ENCODE assay signal across 12 cellular contexts in genomic region chr3:50585919-50586762, GRCh38.
A peak's percentile ranks its signal among the peaks of the same experiment; 100 is the strongest.
DNase-seq lines count a peak whose midpoint lies in the region; ATAC-seq lines count a peak whose summit lies in the region.
"Had no signal": no experiment of that assay in that cellular context is flagged by ENCODE, and none has a peak within 500 bp of the region (broad histone marks: within the 10 kb centered on the region; RNA-seq: fewer than 3 reads in every experiment).

No MANE protein-coding gene starts in this region.

- H3K36me3 Mint-ChIP-seq in activated naive CD8-positive, alpha-beta T cell: peaks cover 15% of the 10 kb centered on the region

- H3K4me3 Mint-ChIP-seq in activated naive CD8-positive, alpha-beta T cell: peak overlapping the region; percentile 25

- peaks cover 83% of the 10 kb centered on the region for H3K4me1 Mint-ChIP-seq in activated naive CD8-positive, alpha-beta T cell (ENCODE audit: low read depth)

- no peaks in the 10 kb centered on the region for H3K9me3 Mint-ChIP-seq in activated naive CD8-positive, alpha-beta T cell (ENCODE audit: low read depth)

- no peaks in the 10 kb centered on the region for H3K27me3 Mint-ChIP-seq in activated naive CD8-positive, alpha-beta T cell

- peak; percentile 51 for ATAC-seq in GM18868 (IDR thresholded peaks at IDR 0.05; ENCODE audit: unreplicated experiment)
- ATAC-seq in HG02840 (IDR thresholded peaks at IDR 0.05; ENCODE audit: low FRiP score, unreplicated experiment): no peak
- no peak for ATAC-seq in HG03196 (IDR thresholded peaks at IDR 0.05; ENCODE audit: unreplicated experiment)
- ATAC-seq: left lobe of liver had no signal

- peak overlapping the region; percentile 99 for H3K27ac Mint-ChIP-seq in activated naive CD8-positive, alpha-beta T cell

- peak; percentile 73 for DNase-seq in activated effector memory CD4-positive, alpha-beta T cell treated with anti-CD3 and anti-CD28 coated beads, Interleukin-2, amount 50 U/mL, for 16 hours
- DNase-seq in activated effector memory CD4-positive, alpha-beta T cell treated with Interleukin-2 at 50 U/mL for 16 hours: no peak
- peak; percentile 50 for DNase-seq in stimulated activated CD4-positive, alpha-beta T cell treated with anti-CD3 and anti-CD28 coated beads, Interleukin-4, amount 100 ng/mL, for 24 hours
- DNase-seq in DMS 273 treated with DMSO at 0.1 percent for 48 hours (lab: John Stamatoyannopoulos, UW): no peak
- DNase-seq: activated gamma-delta T cell treated with Interleukin-2 at 50 U/mL for 16 hours, NCI-H1048, transverse colon had no signal

Comparison
In these comparisons a context has a peak if more than half of its experiments do, and no peak if none do; other contexts are left out.
1. DNase-seq: peak in activated effector memory CD4-positive, alpha-beta T cell treated with anti-CD3 and anti-CD28 coated beads, Interleukin-2, amount 50 U/mL, for 16 hours (single experiment) and stimulated activated CD4-positive, alpha-beta T cell treated with anti-CD3 and anti-CD28 coated beads, Interleukin-4, amount 100 ng/mL, for 24 hours (single experiment); none in activated effector memory CD4-positive, alpha-beta T cell treated with Interleukin-2 at 50 U/mL for 16 hours (single experiment) and DMS 273 treated with DMSO at 0.1 percent for 48 hours (single experiment).